20 cellular contexts compared by ENCODE assay signal in the genomic region with DNA sequence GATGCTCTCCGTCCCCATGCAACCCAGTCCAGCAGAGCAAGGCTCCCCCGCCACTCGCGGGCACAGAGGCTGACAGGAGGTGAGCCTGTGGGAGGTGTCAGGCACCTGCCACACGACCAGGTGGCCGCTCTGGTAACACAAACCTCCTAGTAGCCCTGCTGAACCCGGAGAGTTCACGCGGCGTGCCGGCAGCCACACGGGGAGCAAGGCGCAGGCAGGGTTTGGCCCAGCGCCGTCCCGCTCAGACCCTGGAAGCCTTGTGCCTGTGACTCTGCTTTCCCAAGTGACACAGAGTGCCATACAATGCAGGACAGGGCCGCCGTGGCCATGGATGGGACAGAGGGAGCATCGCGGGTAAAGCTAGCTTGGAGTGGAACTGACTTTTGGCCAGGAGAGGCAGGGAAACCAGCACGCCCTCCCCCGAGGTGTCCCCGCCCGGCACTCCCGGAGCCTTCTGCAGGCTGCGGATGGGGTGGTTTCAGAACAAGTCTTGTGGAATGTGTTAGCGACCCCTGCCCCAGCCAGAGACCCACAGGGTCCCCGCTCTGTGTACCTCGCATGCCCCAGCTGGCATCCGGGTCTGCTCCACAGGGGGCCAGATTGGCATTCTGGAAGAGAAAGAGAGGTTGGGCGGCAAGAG. TPM values are rescaled to one million over a fixed set of nuclear protein-coding genes. Genes with fewer than 3 reads are reported as not detected.
A peak's percentile ranks its signal among the peaks of the same experiment; 100 is the strongest.
DNase-seq lines count a peak whose midpoint lies in the region; ATAC-seq, FAIRE-seq and TF ChIP-seq lines count a peak whose summit lies in the region.
"Had no signal": no experiment of that assay in that cellular context is flagged by ENCODE, and none has a peak within 500 bp of the region (broad histone marks: within the 10 kb centered on the region; RNA-seq: fewer than 3 reads in every experiment).

No MANE protein-coding gene starts in this region.

- no peaks in the 10 kb centered on the region for H4K20me1 ChIP-seq in GM23338 (replicated peaks; ENCODE audit: insufficient read depth)
- no peaks in the 10 kb centered on the region for H4K20me1 ChIP-seq in H1 (replicated peaks in 1 of 2; ENCODE audit: control insufficient read depth in 1 of 2, insufficient read depth in 2 of 2, low read length in 2 of 2)

- no peak overlapping the region for H3K27ac Mint-ChIP-seq in GM23338
- no peak overlapping the region for H3K27ac Mint-ChIP-seq in activated T-helper 17 cell treated with anti-CD3 and anti-CD28 coated beads, Interleukin-2, amount 50 U/mL, for 72 hours

- no peak for TF ChIP-seq POLR2A in H1 (IDR thresholded peaks at IDR 0.05; ENCODE audit: control extremely low read depth in 1 of 2, low read depth in 2 of 2, low read length in 2 of 2)
- TF ChIP-seq POLR2A in gastrocnemius medialis (IDR thresholded peaks at IDR 0.05) = no peak
- TF ChIP-seq POLR2A in thyroid gland (IDR thresholded peaks at IDR 0.05) = no peak

- 0 out of 2 replicates have a peak overlapping the region, but pooled peaks have one; percentile 55 for H2AK5ac ChIP-seq in H1 (ENCODE audit: low read depth, low read length)

- H3K9me3 ChIP-seq in NT2/D1 (ENCODE audit: insufficient read depth, low read length) = no peaks in the 10 kb centered on the region
- no peaks in the 10 kb centered on the region for H3K9me3 ChIP-seq in H1 (ENCODE audit: insufficient read depth in 2 of 2, low read depth in 1 of 2, low read length in 1 of 2)
- H3K9me3 ChIP-seq in gastrocnemius medialis = no peaks in the 10 kb centered on the region
- H3K9me3 ChIP-seq in thyroid gland = no peaks in the 10 kb centered on the region

- no peak overlapping the region for H3K14ac ChIP-seq in H1 (ENCODE audit: insufficient read length)

- peaks cover 11% of the 10 kb centered on the region for H3K27me3 Mint-ChIP-seq in GM23338 (ENCODE audit: insufficient read depth, low read depth, poor library complexity)
- H3K27me3 Mint-ChIP-seq in activated T-helper 17 cell treated with anti-CD3 and anti-CD28 coated beads, Interleukin-2, amount 50 U/mL, for 72 hours = no peaks in the 10 kb centered on the region
- H3K27me3 Mint-ChIP-seq: CD4-positive, CD25-positive, alpha-beta regulatory T cell had no signal

- CTCF ChIA-PET in H1 (lab: Charles Lee; ENCODE audit: partially characterized antibody) = interaction anchor here (0.6 to 9.7 kb wide), 13 partner anchors 11 to 222 kb away, joined by 3 to 180 read pairs (median 28); a partner anchor contains a TSS

- no peak overlapping the region for H3K4me3 Mint-ChIP-seq in GM23338
- no peak overlapping the region for H3K4me3 Mint-ChIP-seq in activated T-helper 17 cell treated with anti-CD3 and anti-CD28 coated beads, Interleukin-2, amount 50 U/mL, for 72 hours
- H3K4me3 Mint-ChIP-seq: CD4-positive, CD25-positive, alpha-beta regulatory T cell; IgD-negative memory B cell had no signal

- TF ChIP-seq CTCF in GM23338 (conservative IDR thresholded peaks at IDR 0.05; ENCODE audit: low read depth in 2 of 2) = no peak
- no peak for TF ChIP-seq CTCF in H1 (IDR thresholded peaks at IDR 0.05; ENCODE audit: control extremely low read depth in 1 of 3, insufficient read depth in 1 of 3, low read depth in 1 of 3, low read length in 3 of 3)
- TF ChIP-seq CTCF in gastrocnemius medialis (IDR thresholded peaks at IDR 0.05 in 4 of 5, conservative IDR thresholded peaks at IDR 0.05 in 1 of 5) = no peak
- no peak for TF ChIP-seq CTCF in thyroid gland (IDR thresholded peaks at IDR 0.05)

- peaks cover 5% of the 10 kb centered on the region for H3K36me3 Mint-ChIP-seq in GM23338 (ENCODE audit: low read depth)
- no peaks in the 10 kb centered on the region for H3K36me3 Mint-ChIP-seq in activated T-helper 17 cell treated with anti-CD3 and anti-CD28 coated beads, Interleukin-2, amount 50 U/mL, for 72 hours (ENCODE audit: low read depth)

- 0 out of 2 replicates have a peak overlapping the region, but pooled peaks have one; percentile 10 for H3K18ac ChIP-seq in H1 (ENCODE audit: extremely low read depth, low read length)

- no peak overlapping the region for H3K56ac ChIP-seq in H1 (replicated peaks; ENCODE audit: insufficient read length, low read depth, low read length)

- no peak overlapping the region for H2BK120ac ChIP-seq in H1 (replicated peaks; ENCODE audit: low read depth, low read length)

- TF ChIP-seq RAD21 in H1 (IDR thresholded peaks at IDR 0.05 in 1 of 2, conservative IDR thresholded peaks at IDR 0.05 in 1 of 2; ENCODE audit: low read depth in 2 of 2, low read length in 2 of 2) = no peak

- H3K4me2 ChIP-seq in GM23338 (no peak overlapping the region), H1 (ENCODE audit: insufficient read depth in 1 of 2, low read depth in 2 of 2, low read length in 2 of 2) (no peak overlapping the region)

- no peaks in the 10 kb centered on the region for H3K9me2 ChIP-seq in GM23338 (ENCODE audit: insufficient read depth)

- H3K4ac ChIP-seq in H1 (replicated peaks; ENCODE audit: insufficient read length, low read depth, low read length) = no peak overlapping the region

- H3K36me3 ChIP-seq in GM23338 (ENCODE audit: insufficient read depth) (no peaks in the 10 kb centered on the region), NT2/D1 (ENCODE audit: insufficient read depth, insufficient read length, low read length) (no peaks in the 10 kb centered on the region), H1 (ENCODE audit: control insufficient read depth in 2 of 4, insufficient read depth in 4 of 4, low read length in 3 of 4) (no peaks in the 10 kb centered on the region), gastrocnemius medialis (peaks cover 0 to 48% of the 10 kb centered on the region in 2 donors), thyroid gland (no peaks in the 10 kb centered on the region)

- H3K9ac ChIP-seq in NT2/D1 (ENCODE audit: insufficient read length, low read depth) = peak overlapping the region; percentile 32
- H3K9ac ChIP-seq in H1 (replicated peaks in 1 of 4; ENCODE audit: extremely low read depth in 1 of 4, low read depth in 3 of 4, low read length in 3 of 4) = peak overlapping the region in 1 of 4 experiments; percentile 33; a peak in 2 of 7 replicates
- H3K9ac ChIP-seq: GM23248 had no signal

- WGBS in H1 (ENCODE audit: extremely low coverage in 1 of 2, insufficient coverage in 1 of 2, insufficient read length in 1 of 2, insufficient replicate concordance in 2 of 2, low coverage in 1 of 2, low lambda C conversion rate in 2 of 2, missing lambda C conversion rate in 1 of 2), 2 experiments = 85% methylated on average over 30 of the region's 31 CpGs; no CpG with 5 or more reads in 1 of the 2 experiments
- WGBS in thyroid gland, 2 donors = 77 to 80% methylated on average over 12 to 22 of the region's 31 CpGs

- no peaks in the 10 kb centered on the region for H3K23me2 ChIP-seq in H1 (ENCODE audit: low read depth, low read length)

- peaks cover 7% of the 10 kb centered on the region; the same call in 2 of the 3 replicates for H3K9me3 Mint-ChIP-seq in GM23338
- H3K9me3 Mint-ChIP-seq in activated T-helper 17 cell treated with anti-CD3 and anti-CD28 coated beads, Interleukin-2, amount 50 U/mL, for 72 hours = no peaks in the 10 kb centered on the region

- H2AFZ ChIP-seq in GM23338 = no peak overlapping the region
- H2AFZ ChIP-seq in H1 (ENCODE audit: low read length) = no peak overlapping the region
- H2AFZ ChIP-seq: GM23248 had no signal

- peak overlapping the region; percentile 84 for H4K91ac ChIP-seq in H1 (replicated peaks; ENCODE audit: insufficient read length, low read length)

- H3K4me1 Mint-ChIP-seq in GM23338 = peaks cover 21% of the 10 kb centered on the region
- H3K4me1 Mint-ChIP-seq in activated T-helper 17 cell treated with anti-CD3 and anti-CD28 coated beads, Interleukin-2, amount 50 U/mL, for 72 hours = no peaks in the 10 kb centered on the region

- H3F3A ChIP-seq in GM23338 (replicated peaks; ENCODE audit: low read depth) = peaks cover 2% of the 10 kb centered on the region; the same call in 1 of the 2 replicates

- intact Hi-C loops in gastrocnemius medialis (cut with DNase I; ENCODE audit: low total_unique reads) (no loop called here), thyroid gland (cut with DNase I) (no loop called here)

- H3K27me3 ChIP-seq in GM23338 (ENCODE audit: insufficient read depth) = no peaks in the 10 kb centered on the region
- no peaks in the 10 kb centered on the region for H3K27me3 ChIP-seq in NT2/D1 (ENCODE audit: insufficient read depth, insufficient read length)
- H3K27me3 ChIP-seq in H1 (replicated peaks in 1 of 4; ENCODE audit: control insufficient read depth in 3 of 4, extremely low read depth in 1 of 4, insufficient read depth in 3 of 4, low read length in 3 of 4) = no peaks in the 10 kb centered on the region
- no peaks in the 10 kb centered on the region for H3K27me3 ChIP-seq in gastrocnemius medialis
- no peaks in the 10 kb centered on the region for H3K27me3 ChIP-seq in thyroid gland

- H3K27ac ChIP-seq in GM23338 (ENCODE audit: low read depth) = no peak overlapping the region
- H3K27ac ChIP-seq in H1 (ENCODE audit: low read depth, low read length) = no peak overlapping the region
- peak overlapping the region in 3 of 4 donors; percentile 58 to 66 (median 66) for H3K27ac ChIP-seq in gastrocnemius medialis
- H3K27ac ChIP-seq in thyroid gland = no peak overlapping the region
- H3K27ac ChIP-seq: GM23248 had no signal

- TF ChIP-seq EP300 in H1 (IDR thresholded peaks at IDR 0.05; ENCODE audit: borderline replicate concordance in 1 of 2, low read depth in 2 of 2, low read length in 2 of 2) = no peak

- H4K8ac ChIP-seq in H1 (ENCODE audit: extremely low read depth, insufficient read depth, low read length) = no peak overlapping the region

- H4K5ac ChIP-seq in H1 (ENCODE audit: insufficient read length, low read depth, low read length) = no peak overlapping the region

- H3K79me1 ChIP-seq in H1 (ENCODE audit: low read depth, low read length) = no peaks in the 10 kb centered on the region

- H3K23ac ChIP-seq in H1 (ENCODE audit: insufficient read length) = no peak overlapping the region

- no peak overlapping the region for H2BK15ac ChIP-seq in H1 (ENCODE audit: low read length)

- H2BK5ac ChIP-seq in H1 (ENCODE audit: low read depth, low read length) = no peak overlapping the region

- DNase-seq in GM23338 (ENCODE audit: low spot score) = no peak
- DNase-seq in NT2/D1 (ENCODE audit: low read depth, low spot score) = no peak
- no peak for DNase-seq in H1 (ENCODE audit: low read depth in 1 of 2, low spot score in 2 of 2)
- DNase-seq in gastrocnemius medialis = no peak
- DNase-seq in activated CD4-positive, alpha-beta T cell treated with anti-CD3 and anti-CD28 coated beads for 1 hour = no peak
- no peak for DNase-seq in thyroid gland
- DNase-seq: CD4-positive, CD25-positive, alpha-beta regulatory T cell; COR-L47; DMS79; GM23248; NCI-H1105 treated with DMSO at 0.1 percent for 48 hours; NCI-H2029 treated with DMSO at 0.1 percent for 48 hours; NCI-H524 treated with DMSO at 0.1 percent for 48 hours; NCI-H82; OCI-M1 had no signal

- in situ Hi-C loops in gastrocnemius medialis (cut with MboI; ENCODE audit: low sequenced_read_pairs in 4 of 4) = loop anchor here in 1 of 4 donors (25.0 kb wide), 1 partner anchor 172 kb away; no protein-coding TSS in a partner anchor

- H3K79me2 ChIP-seq in GM23338 (replicated peaks; ENCODE audit: insufficient read depth) (no peaks in the 10 kb centered on the region), H1 (ENCODE audit: control insufficient read depth in 1 of 2, insufficient read depth in 2 of 2, low read length in 2 of 2) (no peaks in the 10 kb centered on the region)

- ATAC-seq in GM23338 = peak; percentile 14
- ATAC-seq in gastrocnemius medialis = no peak
- no peak for ATAC-seq in GM21529 (IDR thresholded peaks at IDR 0.05; ENCODE audit: unreplicated experiment)
- no peak for ATAC-seq in activated T-helper 17 cell treated with anti-CD3 and anti-CD28 coated beads, Interleukin-2, amount 50 U/mL, for 72 hours (replicated peaks)
- ATAC-seq: GM12878, Right ventricle myocardium inferior had no signal

- H2BK20ac ChIP-seq in H1 (ENCODE audit: low read length) = no peak overlapping the region

- H3K4me3 ChIP-seq in GM23338 = no peak overlapping the region
- H3K4me3 ChIP-seq in NT2/D1 (ENCODE audit: insufficient read length, low read depth) = no peak overlapping the region
- H3K4me3 ChIP-seq in H1 (ENCODE audit: extremely low read depth in 1 of 4, insufficient read depth in 2 of 4, low read depth in 3 of 4, low read length in 4 of 4) = no peak overlapping the region
- H3K4me3 ChIP-seq in gastrocnemius medialis = no peak overlapping the region
- no peak overlapping the region for H3K4me3 ChIP-seq in thyroid gland (replicated peaks in 1 of 3)
- H3K4me3 ChIP-seq: GM12878, GM23248 had no signal

- H2BK12ac ChIP-seq in H1 (ENCODE audit: low read depth, low read length) = peak overlapping the region; percentile 63; the same call in 1 of the 2 replicates

- POLR2A ChIA-PET in H1 (lab: Charles Lee; ENCODE audit: partially characterized antibody) = interaction anchor here (0.8 kb wide), 2 partner anchors 45 to 89 kb away, joined by 3 read pairs; a partner anchor contains a TSS

- FAIRE-seq in H1 (lab: Jason Lieb, UNC) = no peak
- FAIRE-seq: GM12878 had no signal

- H3K4me1 ChIP-seq in GM23338 (ENCODE audit: insufficient read depth) (peaks cover 17% of the 10 kb centered on the region), NT2/D1 (ENCODE audit: insufficient read depth, insufficient read length) (peaks cover 13% of the 10 kb centered on the region), H1 (replicated peaks in 1 of 4; ENCODE audit: control insufficient read depth in 3 of 4, insufficient read depth in 4 of 4, low read length in 3 of 4) (peaks cover 3 to 12% (median 5%) of the 10 kb centered on the region in 4 experiments; a peak in 5 of 7 replicates), gastrocnemius medialis (peaks cover 19 to 21% of the 10 kb centered on the region in 2 donors), thyroid gland (peaks cover 12 to 14% of the 10 kb centered on the region in 2 donors)

RNA-seq across cellular contexts. Expression of a gene that starts 44.7 kb away (rescaled TPM):
- 21.5 and 25.9 TPM in 2 replicates for total RNA-seq in GM23338 (2014; rRNA removed; shearing (Covaris generic))
- polyA plus RNA-seq in GM23338 (2016; fragmentation: Nextera tagmentation; extraction: Ambion mirVana) = 5.4 and 6.5 TPM in 2 replicates
- total RNA-seq in H1 (2021; fragmentation: NEBNext Ultra II Directional; extraction: Animal tissue kit (Norgen Biotek cat#: 25700)) = 16.2 and 18.2 TPM in 2 replicates
- polyA plus RNA-seq in H1 (2011; rRNA removed) = 3.6 and 5.1 TPM in 2 replicates
- 3.6 TPM for polyA plus RNA-seq in H1 (2011; cell fraction: cytosol; rRNA removed)
- polyA plus RNA-seq in H1 (2011; cell fraction: nucleus; rRNA removed) = 9.3 TPM
- 5.8 to 7.5 TPM (median 6.7 TPM) in 4 replicates for polyA plus RNA-seq in H1 (2012, experiment 1 of 2)
- polyA plus RNA-seq in H1 (2012, experiment 2 of 2) = 2.7 TPM
- polyA plus RNA-seq in H1 (2013, experiment 1 of 2) = 7.8 TPM
- 7.8 TPM for polyA plus RNA-seq in H1 (2013, experiment 2 of 2)
- 8.1 and 10.5 TPM in 2 replicates for polyA minus RNA-seq in H1 (2011; rRNA and poly(A)+ RNA removed)
- 5.6 TPM for polyA minus RNA-seq in H1 (2011; cell fraction: cytosol; rRNA and poly(A)+ RNA removed)
- 16.3 TPM for polyA minus RNA-seq in H1 (2011; cell fraction: nucleus; rRNA and poly(A)+ RNA removed)
- total RNA-seq in gastrocnemius medialis = 1 to 10 TPM; 1.5 to 8.6 (median 3.5) TPM
- 10 to 100 TPM; 20.1 to 29.8 TPM for total RNA-seq in activated T-helper 17 cell treated with anti-CD3 and anti-CD28 coated beads, Interleukin-2, amount 50 U/mL, for 72 hours
- 10 to 100 TPM; 12.3 to 33.3 (median 26.2) TPM for total RNA-seq in thyroid gland

Comparison
In these comparisons a context has a peak if more than half of its experiments do, and no peak if none do; other contexts are left out.
1. H3K27ac ChIP-seq: peak in gastrocnemius medialis (3 of 4); none in GM23338 (single experiment), H1 (single experiment) and thyroid gland (0 of 3).